Comparison of ENCODE assay signal across 1 cellular context in genomic region chr16:57021693-57022092, GRCh38.
TF ChIP-seq lines count a peak whose summit lies in the region.

No MANE protein-coding gene starts in this region.

TF ChIP-seq in HepG2, 621 proteins besides CTCF, POLR2A, EP300 and RAD21:
- TF ChIP-seq NR2C2 (CRISPR knock-in tag; IDR thresholded peaks at IDR 0.05; ENCODE audit: borderline replicate concordance) (no peak), GTF2F1 (IDR thresholded peaks at IDR 0.05; ENCODE audit: low read length) (no peak), ZNF530 (CRISPR knock-in tag; IDR thresholded peaks at IDR 0.05; ENCODE audit: low read depth) (no peak), NCOA5 (CRISPR knock-in tag; IDR thresholded peaks at IDR 0.05) (no peak), SOX6 (IDR thresholded peaks at IDR 0.05) (no peak), SOX6 (CRISPR knock-in tag; IDR thresholded peaks at IDR 0.05) (no peak), MNT (IDR thresholded peaks at IDR 0.05) (peak; percentile 69), SKIL (CRISPR knock-in tag; IDR thresholded peaks at IDR 0.05; ENCODE audit: borderline replicate concordance) (0 out of 2 replicates have a peak, but pooled peaks have one; percentile 12), ELK4 (CRISPR knock-in tag; IDR thresholded peaks at IDR 0.05; ENCODE audit: borderline replicate concordance) (no peak)
